ENCODE assay signal across 6 cellular contexts in the genomic region with DNA sequence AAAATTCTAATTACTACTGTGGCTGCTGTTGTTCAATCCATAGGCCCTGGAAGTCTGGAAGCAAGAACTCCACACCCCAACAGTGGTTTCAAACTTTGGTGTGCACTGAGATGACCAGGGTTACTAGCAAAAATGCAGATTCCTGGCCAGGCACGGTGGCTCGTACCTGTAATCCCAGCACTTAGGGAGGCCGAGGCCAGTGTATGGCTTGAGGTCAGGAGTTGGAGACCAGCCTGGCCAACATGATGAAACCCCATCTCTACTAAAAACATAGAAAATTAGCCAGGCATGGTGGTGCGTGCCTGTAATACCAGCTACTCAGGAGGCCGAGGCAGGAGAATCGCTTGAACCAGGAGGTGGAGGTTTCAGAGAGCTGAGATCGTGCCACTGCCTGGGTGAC.
A peak's percentile ranks its signal among the peaks of the same experiment; 100 is the strongest.
DNase-seq lines count a peak whose midpoint lies in the region; ATAC-seq, FAIRE-seq and TF ChIP-seq lines count a peak whose summit lies in the region.
"Not testable (repeated sequence)": the region's sequence is repeated elsewhere in the genome, so short reads cannot be mapped to it uniquely, and the experiment has no call there.

No MANE protein-coding gene starts in this region.

- peaks cover 0 to 94% (median 0%) of the 10 kb centered on the region in 11 experiments; a peak in 7 of 22 replicates for H3K27me3 ChIP-seq in BLaER1 treated with 17β-estradiol and CSF1 and Interleukin-3, amounts not matched to agents 10 nM and 100 nM
- not testable (repeated sequence) for H3K27me3 ChIP-seq in liver (ENCODE audit: control insufficient read depth in 4 of 4, insufficient read depth in 4 of 4, low read length in 3 of 4); thoracic aorta (replicated peaks; ENCODE audit: insufficient read depth)

- TF ChIP-seq CTCF in A549 (IDR thresholded peaks at IDR 0.05); liver (IDR thresholded peaks at IDR 0.05; ENCODE audit: low read depth, low read length, missing input control); natural killer cell (IDR thresholded peaks at IDR 0.05); thoracic aorta (IDR thresholded peaks at IDR 0.05): not testable (repeated sequence)

- peaks cover 0 to 34% (median 0%) of the 10 kb centered on the region in 11 experiments; a peak in 5 of 22 replicates for H4K20me1 ChIP-seq in BLaER1 treated with 17β-estradiol and CSF1 and Interleukin-3, amounts not matched to agents 10 nM and 100 nM

- H3K9me3 Mint-ChIP-seq in immature natural killer cell, natural killer cell: not testable (repeated sequence)

- H3K4me1 Mint-ChIP-seq in immature natural killer cell (peaks cover 65 to 66% of the 10 kb centered on the region in 2 donors), natural killer cell (peaks cover 39 to 87% of the 10 kb centered on the region in 2 donors)

- not testable (repeated sequence) for H3K36me3 ChIP-seq in BLaER1 treated with 17β-estradiol and CSF1 and Interleukin-3, amounts not matched to agents 10 nM and 100 nM; liver (ENCODE audit: control insufficient read depth in 4 of 4, insufficient read depth in 3 of 4, low read depth in 1 of 4, low read length in 3 of 4); thoracic aorta

- not testable (repeated sequence) for ATAC-seq in A549, natural killer cell
- peak; percentile 47 for ATAC-seq in thoracic aorta (ENCODE audit: insufficient number of reproducible peaks, low FRiP score, low read depth)

- peaks cover 11% of the 10 kb centered on the region; the same call in 1 of the 3 replicates for H3K4me1 ChIP-seq in A549
- H3K4me1 ChIP-seq in BLaER1 treated with 17β-estradiol and CSF1 and Interleukin-3, amounts not matched to agents 10 nM and 100 nM, result peaks cover 18 to 47% (median 29%) of the 10 kb centered on the region in 10 experiments
- H3K4me1 ChIP-seq in liver (ENCODE audit: control insufficient read depth in 4 of 4, insufficient read depth in 4 of 4, low read length in 3 of 4), result peaks cover 7 to 93% (median 72%) of the 10 kb centered on the region in 4 donors
- H3K4me1 ChIP-seq in thoracic aorta (ENCODE audit: control insufficient read depth in 1 of 2, low read depth in 2 of 2), result not testable (repeated sequence)

- CTCF ChIA-PET in A549 (lab: Yijun Ruan, JAX), result not testable (repeated sequence)

- DNase-seq in A549 (ENCODE audit: low read depth in 1 of 2, low spot score in 1 of 2); immature natural killer cell; natural killer cell; thoracic aorta (ENCODE audit: low spot score): not testable (repeated sequence)

- not testable (repeated sequence) for TF ChIP-seq POLR2A in A549 (IDR thresholded peaks at IDR 0.05; ENCODE audit: low read length)

- intact Hi-C loops in natural killer cell (cut with micrococcal nuclease), result loop anchor here (2.0 kb wide), 1 partner anchor 20 kb away; no protein-coding TSS in a partner anchor

- TF ChIP-seq EP300 in A549 (IDR thresholded peaks at IDR 0.05), result not testable (repeated sequence)

- H3K27me3 Mint-ChIP-seq in immature natural killer cell (ENCODE audit: low read depth in 3 of 3), result peaks cover 5 to 16% (median 7%) of the 10 kb centered on the region in 3 donors
- H3K27me3 Mint-ChIP-seq in natural killer cell (ENCODE audit: low read depth in 2 of 2), result not testable (repeated sequence)

- H3K4me3 ChIP-seq in A549; BLaER1 treated with 17β-estradiol and CSF1 and Interleukin-3, amounts not matched to agents 10 nM and 100 nM; liver (ENCODE audit: low read depth in 1 of 3, low read length in 3 of 3); thoracic aorta: not testable (repeated sequence)

- 42% methylated on average over 7 of the region's 7 CpGs for WGBS in A549 (ENCODE audit: missing lambda C conversion rate)
- 57% methylated on average over 7 of the region's 7 CpGs for WGBS in liver

- peak overlapping the region; percentile 0 to 91 (median 40) for H3K27ac Mint-ChIP-seq in immature natural killer cell
- H3K27ac Mint-ChIP-seq in natural killer cell, result peak overlapping the region; percentile 1 to 56

- POLR2A ChIA-PET in A549 (lab: Yijun Ruan, JAX), result not testable (repeated sequence)

- H3K27ac ChIP-seq in A549; BLaER1 treated with 17β-estradiol and CSF1 and Interleukin-3, amounts not matched to agents 10 nM and 100 nM; thoracic aorta: not testable (repeated sequence)
- H3K27ac ChIP-seq in liver (ENCODE audit: low read depth in 1 of 2, low read length in 2 of 2), result peak overlapping the region; percentile 89 to 91

- peaks cover 22% of the 10 kb centered on the region; the same call in 2 of the 3 replicates for H3K9me3 ChIP-seq in A549
- peaks cover 12 to 21% (median 13%) of the 10 kb centered on the region in 11 experiments for H3K9me3 ChIP-seq in BLaER1 treated with 17β-estradiol and CSF1 and Interleukin-3, amounts not matched to agents 10 nM and 100 nM (replicated peaks in 1 of 11)
- not testable (repeated sequence) for H3K9me3 ChIP-seq in liver (ENCODE audit: control insufficient read depth in 4 of 4, low read length in 3 of 4); thoracic aorta

- FAIRE-seq in A549 (lab: Jason Lieb, UNC), result not testable (repeated sequence)

- not testable (repeated sequence) for TF ChIP-seq RAD21 in A549 (conservative IDR thresholded peaks at IDR 0.05 in 1 of 2, IDR thresholded peaks at IDR 0.05 in 1 of 2); liver (IDR thresholded peaks at IDR 0.05)

- H3K9ac ChIP-seq in BLaER1 treated with 17β-estradiol and CSF1 and Interleukin-3, amounts not matched to agents 10 nM and 100 nM, result not testable (repeated sequence)
- H3K9ac ChIP-seq in liver (ENCODE audit: low read depth in 1 of 2, low read length in 2 of 2), result peak overlapping the region; percentile 2 to 91

- H3K4me3 Mint-ChIP-seq in immature natural killer cell, result peak overlapping the region in 4 of 5 donors; percentile 0 to 47 (median 7)
- not testable (repeated sequence) for H3K4me3 Mint-ChIP-seq in natural killer cell

- H3K4me2 ChIP-seq in A549, result peak overlapping the region; percentile 7; the same call in 1 of the 3 replicates
- H3K4me2 ChIP-seq in BLaER1 treated with 17β-estradiol and CSF1 and Interleukin-3, amounts not matched to agents 10 nM and 100 nM, result peak overlapping the region in 9 of 11 experiments; percentile 88 to 97 (median 95); a peak in 17 of 22 replicates

- H3K36me3 Mint-ChIP-seq in immature natural killer cell, natural killer cell: not testable (repeated sequence)
